ENCODE assay signal across 11 cellular contexts in the genomic region with DNA sequence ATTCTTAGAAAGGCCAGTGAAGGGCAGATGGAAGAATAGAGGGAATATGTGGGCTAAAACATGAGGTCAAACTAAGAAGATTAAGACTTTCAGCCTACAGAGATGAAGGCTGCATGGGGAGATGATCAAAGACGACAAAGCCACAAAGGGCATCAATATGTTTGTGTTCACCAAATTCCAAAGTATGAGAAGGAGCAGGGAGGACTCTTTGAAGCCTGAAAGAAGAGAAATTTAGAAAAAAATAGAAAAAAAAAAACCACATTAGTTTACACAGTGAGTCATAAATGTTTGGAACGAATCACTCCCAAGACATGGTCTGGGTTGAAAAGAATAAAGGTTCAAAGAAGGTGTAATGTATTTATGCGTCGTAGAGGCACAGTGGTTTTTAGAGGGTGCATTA.
A peak's percentile ranks its signal among the peaks of the same experiment; 100 is the strongest.
DNase-seq lines count a peak whose midpoint lies in the region; ATAC-seq and TF ChIP-seq lines count a peak whose summit lies in the region.
"Had no signal": no experiment of that assay in that cellular context is flagged by ENCODE, and none has a peak within 500 bp of the region (broad histone marks: within the 10 kb centered on the region; RNA-seq: fewer than 3 reads in every experiment).

No MANE protein-coding gene starts in this region.

- TF ChIP-seq CTCF in brain (conservative IDR thresholded peaks at IDR 0.05), result no peak
- TF ChIP-seq CTCF in mesothelial cell of epicardium (IDR thresholded peaks at IDR 0.05; ENCODE audit: unreplicated experiment), result no peak

- DNase-seq in DMS53 (lab: John Stamatoyannopoulos, UW) (peak; percentile 60), LoVo (ENCODE audit: low spot score) (peak; percentile 7), mesothelial cell of epicardium (ENCODE audit: low spot score in 2 of 2, unreplicated experiment in 2 of 2) (no peak), NCI-H2081 (lab: John Stamatoyannopoulos, UW) (no peak), HCEC 1CT (no peak)
- no peak for DNase-seq in activated naive CD8-positive, alpha-beta T cell treated with anti-CD3 and anti-CD28 coated beads for 36 hours
- DNase-seq: CD4-positive, CD25-positive, alpha-beta regulatory T cell; GF-D8; NCI-H2171 treated with DMSO at 0.1 percent for 48 hours had no signal

- no peaks in the 10 kb centered on the region for H3K36me3 Mint-ChIP-seq in brain
- H3K36me3 Mint-ChIP-seq in mesothelial cell of epicardium, result no peaks in the 10 kb centered on the region
- no peaks in the 10 kb centered on the region for H3K36me3 Mint-ChIP-seq in activated naive CD8-positive, alpha-beta T cell treated with anti-CD3 and anti-CD28 coated beads for 36 hours
- H3K36me3 Mint-ChIP-seq: CD4-positive, CD25-positive, alpha-beta regulatory T cell had no signal

- H3K27me3 Mint-ChIP-seq in brain, result peaks cover 7% of the 10 kb centered on the region
- H3K27me3 Mint-ChIP-seq in mesothelial cell of epicardium (ENCODE audit: low read depth), result no peaks in the 10 kb centered on the region
- peaks cover 13% of the 10 kb centered on the region for H3K27me3 Mint-ChIP-seq in activated naive CD8-positive, alpha-beta T cell treated with anti-CD3 and anti-CD28 coated beads for 36 hours
- H3K27me3 Mint-ChIP-seq: CD4-positive, CD25-positive, alpha-beta regulatory T cell had no signal

- H3K27ac Mint-ChIP-seq in brain (peak overlapping the region in 3 of 5 experiments; percentile 8 to 56 (median 27)), mesothelial cell of epicardium (peak overlapping the region; percentile 5)
- no peak overlapping the region for H3K27ac Mint-ChIP-seq in activated naive CD8-positive, alpha-beta T cell treated with anti-CD3 and anti-CD28 coated beads for 36 hours
- H3K27ac Mint-ChIP-seq: CD4-positive, CD25-positive, alpha-beta regulatory T cell had no signal

- ATAC-seq in GM18861 (IDR thresholded peaks at IDR 0.05; ENCODE audit: unreplicated experiment), result no peak

- H3K4me3 Mint-ChIP-seq in brain, result no peak overlapping the region
- no peak overlapping the region for H3K4me3 Mint-ChIP-seq in mesothelial cell of epicardium
- no peak overlapping the region for H3K4me3 Mint-ChIP-seq in activated naive CD8-positive, alpha-beta T cell treated with anti-CD3 and anti-CD28 coated beads for 36 hours
- H3K4me3 Mint-ChIP-seq: CD4-positive, CD25-positive, alpha-beta regulatory T cell had no signal

- H3K9me3 Mint-ChIP-seq in brain (peaks cover 0 to 37% (median 3%) of the 10 kb centered on the region in 5 experiments), mesothelial cell of epicardium (peaks cover 3% of the 10 kb centered on the region)
- H3K9me3 Mint-ChIP-seq in activated naive CD8-positive, alpha-beta T cell treated with anti-CD3 and anti-CD28 coated beads for 36 hours, result no peaks in the 10 kb centered on the region

- H3K4me1 Mint-ChIP-seq in brain (peaks cover 14% of the 10 kb centered on the region), mesothelial cell of epicardium (peaks cover 10% of the 10 kb centered on the region)
- no peaks in the 10 kb centered on the region for H3K4me1 Mint-ChIP-seq in activated naive CD8-positive, alpha-beta T cell treated with anti-CD3 and anti-CD28 coated beads for 36 hours
- H3K4me1 Mint-ChIP-seq: CD4-positive, CD25-positive, alpha-beta regulatory T cell had no signal

Comparison
In these comparisons a context has a peak if more than half of its experiments do, and no peak if none do; other contexts are left out.
1. DNase-seq: peak in DMS53 (single experiment) and LoVo (single experiment); none in mesothelial cell of epicardium (0 of 2), activated naive CD8-positive, alpha-beta T cell treated with anti-CD3 and anti-CD28 coated beads for 36 hours (single experiment), NCI-H2081 (0 of 2) and HCEC 1CT (single experiment).